15 cellular contexts compared by ENCODE assay signal in genomic region chr1:155038602-155039307, GRCh38. TPM values are rescaled to one million over a fixed set of nuclear protein-coding genes. Genes with fewer than 3 reads are reported as not detected.
DNase-seq lines count a peak whose midpoint lies in the region; ATAC-seq and TF ChIP-seq lines count a peak whose summit lies in the region.
"Had no signal": no experiment of that assay in that cellular context is flagged by ENCODE, and none has a peak within 500 bp of the region (broad histone marks: within the 10 kb centered on the region; RNA-seq: fewer than 3 reads in every experiment).

No MANE protein-coding gene starts in this region.

- intact Hi-C loops in mucosa of descending colon (cut with DNase I, micrococcal nuclease): no loop called here

- H3K4me3 ChIP-seq in AG10803 (ENCODE audit: low read length) (no peak overlapping the region), LNCaP clone FGC (ENCODE audit: low read depth, low read length) (peak overlapping the region; percentile 26), mucosa of descending colon (no peak overlapping the region)

- TF ChIP-seq CTCF in AG10803 (conservative IDR thresholded peaks at IDR 0.05; ENCODE audit: low read length): no peak
- no peak for TF ChIP-seq CTCF in LNCaP clone FGC (IDR thresholded peaks at IDR 0.05; ENCODE audit: control insufficient read depth, extremely low read depth, insufficient read depth)
- no peak for TF ChIP-seq CTCF in mucosa of descending colon (IDR thresholded peaks at IDR 0.05)

- no peaks in the 10 kb centered on the region for H3K36me3 ChIP-seq in mucosa of descending colon (ENCODE audit: low read depth)

- H3K9me3 ChIP-seq in mucosa of descending colon: no peaks in the 10 kb centered on the region

- peak; percentile 92 for ATAC-seq in mucosa of descending colon
- ATAC-seq in HG03108 (IDR thresholded peaks at IDR 0.05; ENCODE audit: unreplicated experiment): no peak
- ATAC-seq in HG03439 (IDR thresholded peaks at IDR 0.05; ENCODE audit: unreplicated experiment): no peak
- ATAC-seq: natural killer cell treated with Interleukin-12 subunit alpha and Interleukin-12 subunit beta and Interleukin-15 and Interleukin-18, amount 100 ng/mL, for 72 hours had no signal

- peaks cover 20% of the 10 kb centered on the region for H3K4me1 ChIP-seq in mucosa of descending colon (ENCODE audit: low read depth)

- DNase-seq in AG10803 (ENCODE audit: low read depth) (peak; percentile 25), LNCaP clone FGC (ENCODE audit: low read depth) (peak; percentile 90), dermis blood vessel endothelial cell (peak; percentile 56), mucosa of descending colon (peak in 2 of 3 donors; percentile 64 to 76), NCI-H146 treated with DMSO at 0.1 percent for 48 hours (lab: John Stamatoyannopoulos, UW; ENCODE audit: unreplicated experiment) (no peak), SW 1271 (lab: John Stamatoyannopoulos, UW) (no peak)
- DNase-seq: activated CD4-positive, alpha-beta memory T cell treated with anti-CD3 and anti-CD28 coated beads, Interleukin-2, amount 10 ng/mL, durations not matched to agents 7 days and 5 days; activated naive CD4-positive, alpha-beta T cell treated with anti-CD3 and anti-CD28 coated beads for 36 hours; NCI-H82; stimulated activated CD4-positive, alpha-beta T cell treated with anti-CD3 and anti-CD28 coated beads, Interleukin-1b, Interleukin-23, amount 100 ng/mL, for 48 hours; T-helper 1 cell had no signal

RNA-seq across cellular contexts. Expression of gene DCST1, which starts 5.1 kb away (rescaled TPM):
- total RNA-seq in dermis blood vessel endothelial cell: not detected in 2 replicates
- total RNA-seq in mucosa of descending colon: under 1 TPM in 2 of 3 donors, not detected in 1; 0.19 to 0.20 TPM
- total RNA-seq: activated CD4-positive, alpha-beta memory T cell treated with anti-CD3 and anti-CD28 coated beads, Interleukin-2, amount 10 ng/mL, durations not matched to agents 7 days and 5 days; activated naive CD4-positive, alpha-beta T cell treated with anti-CD3 and anti-CD28 coated beads for 36 hours; dermis microvascular lymphatic vessel endothelial cell; natural killer cell treated with Interleukin-12 subunit alpha and Interleukin-12 subunit beta and Interleukin-15 and Interleukin-18, amount 100 ng/mL, for 72 hours had no signal

RNA-seq across cellular contexts. Expression of gene DCST2, which starts 5.2 kb away (rescaled TPM):
- total RNA-seq in dermis blood vessel endothelial cell (0.17 and 0.70 TPM in 2 replicates), mucosa of descending colon (1 to 10 TPM; 1.7 to 3.3 (median 2.3) TPM)

RNA-seq across cellular contexts. Expression of gene ADAM15, which starts 12.4 kb away (rescaled TPM):
- 289 and 307 TPM in 2 replicates for total RNA-seq in dermis blood vessel endothelial cell
- total RNA-seq in mucosa of descending colon: 100 to 1,000 TPM in 1 of 3 donors, 10 to 100 TPM in 2; 71.8 to 148 (median 79.7) TPM

RNA-seq across cellular contexts. Expression of gene EFNA4, which starts 24.8 kb away (rescaled TPM):
- total RNA-seq in dermis blood vessel endothelial cell (9.5 and 15.7 TPM in 2 replicates), mucosa of descending colon (10 to 100 TPM; 12.3 to 27.2 (median 26.4) TPM)

RNA-seq across cellular contexts. Expression of gene ZBTB7B, which starts 36.2 kb away (rescaled TPM):
- total RNA-seq in dermis blood vessel endothelial cell (16.1 and 16.2 TPM in 2 replicates), mucosa of descending colon (100 to 1,000 TPM; 175 to 313 (median 255) TPM)

Comparison
In these comparisons a context has a peak if more than half of its experiments do, and no peak if none do; other contexts are left out.
1. DNase-seq: peak in AG10803 (single experiment), LNCaP clone FGC (single experiment), dermis blood vessel endothelial cell (single experiment) and mucosa of descending colon (2 of 3); none in NCI-H146 treated with DMSO at 0.1 percent for 48 hours (single experiment) and SW 1271 (0 of 2).